31 cellular contexts compared by ENCODE assay signal in genomic region chr3:101217458-101217849, GRCh38.
DNase-seq lines count a peak whose midpoint lies in the region; ATAC-seq, FAIRE-seq and TF ChIP-seq lines count a peak whose summit lies in the region.
"Had no signal": no experiment of that assay in that cellular context is flagged by ENCODE, and none has a peak within 500 bp of the region (broad histone marks: within the 10 kb centered on the region; RNA-seq: fewer than 3 reads in every experiment).

No MANE protein-coding gene starts in this region.

- ATAC-seq in left ventricle myocardium superior (peak; percentile 7), K562 (no peak), GM21390 (IDR thresholded peaks at IDR 0.05; ENCODE audit: unreplicated experiment) (no peak), HG03139 (IDR thresholded peaks at IDR 0.05; ENCODE audit: unreplicated experiment) (no peak)
- peak; percentile 37 to 53 for ATAC-seq in stimulated activated naive B cell treated with anti-CD40 and anti-IgM and Interleukin-4, amounts not matched to agents 10 μg/mL and 1 μg/mL and 100 μg/mL, for 72 hours (replicated peaks)
- ATAC-seq: effector memory CD8-positive, alpha-beta T cell had no signal

- no peak for TF ChIP-seq EP300 in K562 (IDR thresholded peaks at IDR 0.05; ENCODE audit: low read length)

- no peak overlapping the region for H3K9ac ChIP-seq in K562 (ENCODE audit: insufficient read depth in 1 of 2, low read depth in 2 of 2, low read length in 2 of 2)

- H3K27ac ChIP-seq in right atrium auricular region (peak overlapping the region in 1 of 2 donors; percentile 54), K562 (ENCODE audit: extremely low read depth, low read depth, low read length) (no peak overlapping the region)
- H3K27ac ChIP-seq: pancreas, upper lobe of right lung had no signal

- H3K27me3 Mint-ChIP-seq in stimulated activated naive B cell treated with anti-CD40 and anti-IgM and Interleukin-4, amounts not matched to agents 10 μg/mL and 1 μg/mL and 100 μg/mL, for 72 hours = peaks cover 0 to 4% of the 10 kb centered on the region in 2 donors
- H3K27me3 Mint-ChIP-seq: activated CD4-positive, alpha-beta memory T cell treated with anti-CD3 and anti-CD28 coated beads, Interleukin-2, amount 10 ng/mL, durations not matched to agents 7 days and 5 days; activated naive CD8-positive, alpha-beta T cell treated with anti-CD3 and anti-CD28 coated beads, Interleukin-2, amount 10 ng/mL, durations not matched to agents 7 days and 5 days had no signal

- no peak for TF ChIP-seq CTCF in right atrium auricular region (IDR thresholded peaks at IDR 0.05)
- no peak for TF ChIP-seq CTCF in K562 (IDR thresholded peaks at IDR 0.05 in 2 of 3, conservative IDR thresholded peaks at IDR 0.05 in 1 of 3; ENCODE audit: insufficient read depth in 2 of 3, low read depth in 1 of 3, low read length in 3 of 3)

- H3K36me3 ChIP-seq in right atrium auricular region (no peaks in the 10 kb centered on the region), K562 (ENCODE audit: control insufficient read depth, insufficient read depth, low read length) (no peaks in the 10 kb centered on the region)
- H3K36me3 ChIP-seq: pancreas, upper lobe of right lung had no signal

- in situ Hi-C loops in K562 (cut with MboI) = no loop called here

- H3K4me2 ChIP-seq in K562 (ENCODE audit: insufficient read depth, low read length) = no peak overlapping the region

- no peak overlapping the region for H3K4me3 Mint-ChIP-seq in stimulated activated naive B cell treated with anti-CD40 and anti-IgM and Interleukin-4, amounts not matched to agents 10 μg/mL and 1 μg/mL and 100 μg/mL, for 72 hours
- H3K4me3 Mint-ChIP-seq: activated CD4-positive, alpha-beta memory T cell treated with anti-CD3 and anti-CD28 coated beads, Interleukin-2, amount 10 ng/mL, durations not matched to agents 7 days and 5 days; activated naive CD8-positive, alpha-beta T cell treated with anti-CD3 and anti-CD28 coated beads, Interleukin-2, amount 10 ng/mL, durations not matched to agents 7 days and 5 days; CD4-positive, CD25-positive, alpha-beta regulatory T cell; effector memory CD8-positive, alpha-beta T cell; immature natural killer cell had no signal

- DNase-seq in left ventricle myocardium superior = no peak
- no peak for DNase-seq in right atrium auricular region (ENCODE audit: low spot score)
- no peak for DNase-seq in K562 (ENCODE audit: extremely low read depth in 1 of 4, low spot score in 3 of 4)
- DNase-seq in stimulated activated naive B cell treated with anti-CD40 and anti-IgM and Interleukin-4, amounts not matched to agents 10 μg/mL and 1 μg/mL and 100 μg/mL, for 72 hours = no peak
- DNase-seq in activated naive CD4-positive, alpha-beta T cell treated with anti-CD3 and anti-CD28 coated beads, Interleukin-2, amount 50 U/mL, for 16 hours = no peak
- DNase-seq: activated CD4-positive, alpha-beta memory T cell treated with anti-CD3 and anti-CD28 coated beads, Interleukin-2, amount 10 ng/mL, durations not matched to agents 7 days and 5 days; activated CD4-positive, CD25-positive, alpha-beta regulatory T cell treated with anti-CD3 and anti-CD28 coated beads, Interleukin-2, amount 50 U/mL, for 72 hours; activated CD8-positive, alpha-beta memory T cell treated with anti-CD3 and anti-CD28 coated beads, Interleukin-2, amount 50 U/mL, for 48 hours; activated effector memory CD4-positive, alpha-beta T cell treated with anti-CD3 and anti-CD28 coated beads, Interleukin-2, amount 50 U/mL, for 16 hours; activated naive CD8-positive, alpha-beta T cell treated with anti-CD3 and anti-CD28 coated beads, Interleukin-2, amount 10 ng/mL, durations not matched to agents 7 days and 5 days; AML-193; Calu3; caudate nucleus; CD4-positive, CD25-positive, alpha-beta regulatory T cell; cortex of kidney; DND-41; effector memory CD8-positive, alpha-beta T cell; erythroblast; GF-D8; immature natural killer cell; mesendoderm; NCI-H1417 treated with DMSO at 0.1 percent for 48 hours; NCI-H2029 treated with DMSO at 0.1 percent for 48 hours; NCI-H526; NK-92 treated with Interleukin-12 subunit alpha and Interleukin-12 subunit beta, amount 100 ng/mL, for 24 hours; pancreas; SHP77; upper lobe of right lung had no signal

- POLR2A ChIA-PET in K562 (lab: Yijun Ruan, JAX) = no interaction called here

- H3K27ac Mint-ChIP-seq in stimulated activated naive B cell treated with anti-CD40 and anti-IgM and Interleukin-4, amounts not matched to agents 10 μg/mL and 1 μg/mL and 100 μg/mL, for 72 hours = peak overlapping the region; percentile 38
- H3K27ac Mint-ChIP-seq: activated CD4-positive, alpha-beta memory T cell treated with anti-CD3 and anti-CD28 coated beads, Interleukin-2, amount 10 ng/mL, durations not matched to agents 7 days and 5 days; activated naive CD8-positive, alpha-beta T cell treated with anti-CD3 and anti-CD28 coated beads, Interleukin-2, amount 10 ng/mL, durations not matched to agents 7 days and 5 days; CD4-positive, CD25-positive, alpha-beta regulatory T cell; effector memory CD8-positive, alpha-beta T cell; immature natural killer cell had no signal

- H3K9me3 Mint-ChIP-seq in stimulated activated naive B cell treated with anti-CD40 and anti-IgM and Interleukin-4, amounts not matched to agents 10 μg/mL and 1 μg/mL and 100 μg/mL, for 72 hours = peaks cover 19 to 23% of the 10 kb centered on the region in 2 donors
- H3K9me3 Mint-ChIP-seq: effector memory CD8-positive, alpha-beta T cell; immature natural killer cell had no signal

- H3K4me3 ChIP-seq in right atrium auricular region (no peak overlapping the region), K562 (no peak overlapping the region)
- H3K4me3 ChIP-seq: pancreas, upper lobe of right lung had no signal

- no peak overlapping the region for H2AFZ ChIP-seq in K562 (ENCODE audit: low read depth, low read length)

- intact Hi-C loops in left ventricle myocardium superior (cut with micrococcal nuclease) (no loop called here), K562 (cut with micrococcal nuclease) (no loop called here)

- TF ChIP-seq RAD21 in K562 (CRISPR knock-in tag; conservative IDR thresholded peaks at IDR 0.05 in 1 of 2, IDR thresholded peaks at IDR 0.05 in 1 of 2) = no peak

- H3K27me3 ChIP-seq in right atrium auricular region = no peaks in the 10 kb centered on the region
- no peaks in the 10 kb centered on the region for H3K27me3 ChIP-seq in K562 (ENCODE audit: control insufficient read depth in 2 of 2, insufficient read depth in 2 of 2, low read length in 2 of 2)
- H3K27me3 ChIP-seq: pancreas, upper lobe of right lung had no signal

- TF ChIP-seq POLR2A in K562 (conservative IDR thresholded peaks at IDR 0.05) = no peak

- BruUV-seq in K562 (replicated peaks; lab: Mats Ljungman, UMichigan) = no TSS peak

- H3K79me2 ChIP-seq in K562 (ENCODE audit: control insufficient read depth, insufficient read depth, low read length) = no peaks in the 10 kb centered on the region

- CTCF ChIA-PET in K562 (lab: Yijun Ruan, JAX; ENCODE audit: low intra/inter-chr PET ratio) = no interaction called here

- H3K9me3 ChIP-seq in right atrium auricular region (peaks cover 0 to 9% of the 10 kb centered on the region in 2 donors), K562 (replicated peaks; ENCODE audit: control insufficient read depth, insufficient read depth, low read depth, low read length) (no peaks in the 10 kb centered on the region; the same call in 1 of the 2 replicates)
- H3K9me3 ChIP-seq: pancreas, upper lobe of right lung had no signal

- H4K20me1 ChIP-seq in K562 (replicated peaks; ENCODE audit: control insufficient read depth, insufficient read depth, low read length) = no peaks in the 10 kb centered on the region

- whole genome bisulfite sequencing in K562 (ENCODE audit: insufficient coverage, low coverage, missing lambda C conversion rate) = 23% methylated on average over 3 of the region's 3 CpGs

- peaks cover 8 to 11% of the 10 kb centered on the region in 2 donors for H3K4me1 Mint-ChIP-seq in stimulated activated naive B cell treated with anti-CD40 and anti-IgM and Interleukin-4, amounts not matched to agents 10 μg/mL and 1 μg/mL and 100 μg/mL, for 72 hours
- H3K4me1 Mint-ChIP-seq: activated CD4-positive, alpha-beta memory T cell treated with anti-CD3 and anti-CD28 coated beads, Interleukin-2, amount 10 ng/mL, durations not matched to agents 7 days and 5 days; activated naive CD8-positive, alpha-beta T cell treated with anti-CD3 and anti-CD28 coated beads, Interleukin-2, amount 10 ng/mL, durations not matched to agents 7 days and 5 days; CD4-positive, CD25-positive, alpha-beta regulatory T cell; immature natural killer cell had no signal

- H3K9me1 ChIP-seq in K562 (ENCODE audit: control insufficient read depth, insufficient read depth, low read length) = no peaks in the 10 kb centered on the region

- FAIRE-seq in K562 (lab: Jason Lieb, UNC) = peak; percentile 51
- FAIRE-seq: H54, pancreas had no signal

- no peaks in the 10 kb centered on the region for H3K4me1 ChIP-seq in right atrium auricular region
- no peaks in the 10 kb centered on the region for H3K4me1 ChIP-seq in K562 (replicated peaks in 1 of 2; ENCODE audit: control insufficient read depth in 2 of 2, insufficient read depth in 2 of 2, low read length in 2 of 2)
- H3K4me1 ChIP-seq: pancreas, upper lobe of right lung had no signal

- peaks cover 6 to 10% of the 10 kb centered on the region in 2 donors for H3K36me3 Mint-ChIP-seq in stimulated activated naive B cell treated with anti-CD40 and anti-IgM and Interleukin-4, amounts not matched to agents 10 μg/mL and 1 μg/mL and 100 μg/mL, for 72 hours
- H3K36me3 Mint-ChIP-seq: activated naive CD8-positive, alpha-beta T cell treated with anti-CD3 and anti-CD28 coated beads, Interleukin-2, amount 10 ng/mL, durations not matched to agents 7 days and 5 days; CD4-positive, CD25-positive, alpha-beta regulatory T cell had no signal

TF ChIP-seq in K562, 482 proteins besides CTCF, POLR2A, EP300 and RAD21:
- TF ChIP-seq BMI1 (IDR thresholded peaks at IDR 0.05; ENCODE audit: low read length) = no peak
- TF ChIP-seq ERF (CRISPR knock-in tag; IDR thresholded peaks at IDR 0.05) = no peak
- no peak for TF ChIP-seq MITF (IDR thresholded peaks at IDR 0.05)
- no peak for TF ChIP-seq HDAC1 (IDR thresholded peaks at IDR 0.05)
- TF ChIP-seq ARID2 (IDR thresholded peaks at IDR 0.05) = no peak
- TF ChIP-seq TEAD1 (CRISPR knock-in tag; IDR thresholded peaks at IDR 0.05) = no peak

Comparison
In these comparisons a context has a peak if more than half of its experiments do, and no peak if none do; other contexts are left out.
1. ATAC-seq: peak in left ventricle myocardium superior (single experiment) and stimulated activated naive B cell treated with anti-CD40 and anti-IgM and Interleukin-4, amounts not matched to agents 10 μg/mL and 1 μg/mL and 100 μg/mL, for 72 hours (2 of 2); none in K562 (single experiment), GM21390 (single experiment) and HG03139 (single experiment).